In the genomic region with DNA sequence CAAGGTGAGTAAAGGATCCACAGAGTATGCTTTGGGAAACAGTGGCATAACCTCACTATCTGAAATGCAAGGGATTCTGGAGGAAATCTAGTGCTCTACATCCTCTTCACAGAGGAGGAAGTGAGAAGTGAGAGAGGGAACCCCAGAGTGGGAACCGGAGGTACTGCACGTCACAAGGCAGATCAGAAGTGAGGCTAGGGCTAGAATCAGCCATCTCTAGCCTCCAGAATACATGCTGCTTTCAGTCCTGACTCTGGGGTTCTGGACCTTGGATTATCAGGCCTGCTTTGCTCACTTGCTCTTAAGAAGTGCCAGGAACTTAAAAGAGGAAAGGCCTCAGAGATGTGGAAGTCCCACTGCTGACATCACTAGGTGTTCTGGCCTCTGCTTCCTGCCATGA, we compare ENCODE assay signal across 12 cellular contexts. TPM values are rescaled to one million over a fixed set of nuclear protein-coding genes. Genes with fewer than 3 reads are reported as not detected.
DNase-seq lines count a peak whose midpoint lies in the region; ATAC-seq and TF ChIP-seq lines count a peak whose summit lies in the region.
"Had no signal": no experiment of that assay in that cellular context is flagged by ENCODE, and none has a peak within 500 bp of the region (broad histone marks: within the 10 kb centered on the region; RNA-seq: fewer than 3 reads in every experiment).

No MANE protein-coding gene starts in this region.

- no peaks in the 10 kb centered on the region for H3K4me1 ChIP-seq in right atrium auricular region
- H3K4me1 ChIP-seq in ovary (ENCODE audit: insufficient read depth) = no peaks in the 10 kb centered on the region

- DNase-seq in Right ventricle myocardium inferior (ENCODE audit: missing footprints) = no peak
- DNase-seq in right atrium auricular region (ENCODE audit: low spot score) = no peak
- peak; percentile 65 for DNase-seq in SIG-M5 treated with dmso at 0.1 percent for 504 hours (lab: John Stamatoyannopoulos, UW; ENCODE audit: unreplicated experiment)
- DNase-seq in dermis blood vessel endothelial cell = no peak
- no peak for DNase-seq in ovary
- no peak for DNase-seq in H7
- DNase-seq in NCI-H2081 treated with DMSO at 0.1 percent for 48 hours (lab: John Stamatoyannopoulos, UW) = no peak
- DNase-seq: activated CD8-positive, alpha-beta memory T cell treated with anti-CD3 and anti-CD28 coated beads, Interleukin-2, amount 50 U/mL, for 4 hours; glutamatergic neuron had no signal

- no peak for TF ChIP-seq POLR2A in ovary (IDR thresholded peaks at IDR 0.05)

- intact Hi-C loops in Right ventricle myocardium inferior (cut with DNase I) = no loop called here
- intact Hi-C loops in ovary (cut with DNase I) = no loop called here

- H3K36me3 ChIP-seq in right atrium auricular region (no peaks in the 10 kb centered on the region), ovary (no peaks in the 10 kb centered on the region), H7 (replicated peaks; ENCODE audit: control insufficient read depth, insufficient read depth, low read length) (no peaks in the 10 kb centered on the region)

- TF ChIP-seq CTCF in right atrium auricular region (IDR thresholded peaks at IDR 0.05) (no peak), ovary (IDR thresholded peaks at IDR 0.05) (no peak)

- no peaks in the 10 kb centered on the region for H3K9me3 ChIP-seq in right atrium auricular region
- H3K9me3 ChIP-seq in ovary = no peaks in the 10 kb centered on the region

- H3K4me3 ChIP-seq in right atrium auricular region = no peak overlapping the region
- no peak overlapping the region for H3K4me3 ChIP-seq in ovary
- no peak overlapping the region for H3K4me3 ChIP-seq in H7 (ENCODE audit: insufficient read depth, low read depth, low read length)

- no peak overlapping the region for H3K27ac ChIP-seq in right atrium auricular region
- no peak overlapping the region for H3K27ac ChIP-seq in ovary

- WGBS in ovary, 3 donors = 88 to 89% (median 89%) methylated on average over 2 of the region's 2 CpGs

- ATAC-seq in Right ventricle myocardium inferior (peak; percentile 60), HG03064 (IDR thresholded peaks at IDR 0.05; ENCODE audit: low read depth, unreplicated experiment) (peak; percentile 81)

- H3K27me3 ChIP-seq in right atrium auricular region (no peaks in the 10 kb centered on the region), ovary (no peaks in the 10 kb centered on the region), H7 (ENCODE audit: control insufficient read depth, insufficient read depth, low read length) (no peaks in the 10 kb centered on the region)

- no peak for TF ChIP-seq EP300 in ovary (IDR thresholded peaks at IDR 0.05)

RNA-seq across cellular contexts. Expression of a gene that starts 25.7 kb away (rescaled TPM):
- total RNA-seq in Right ventricle myocardium inferior (6.0 TPM), right atrium auricular region (1 to 10 TPM; 8.9 to 9.8 TPM), dermis blood vessel endothelial cell (0.68 and 1.2 TPM in 2 replicates), ovary (100 to 1,000 TPM in 3 of 7 donors, 10 to 100 TPM in 4; 33.4 to 221 (median 82.2) TPM)
- polyA plus RNA-seq in ovary = 10 to 100 TPM; 21.1 to 86.1 TPM
- 0.03 and 0.37 TPM in 2 replicates for total RNA-seq in H7 (2014; rRNA removed; shearing (Covaris generic))
- polyA plus RNA-seq: IgD-negative memory B cell had no signal

RNA-seq across cellular contexts. Expression of a gene that starts 55.6 kb away (rescaled TPM):
- total RNA-seq in Right ventricle myocardium inferior = 22.3 TPM
- 10 to 100 TPM in 1 of 2 donors, 1 to 10 TPM in 1; 6.1 to 19.1 TPM for total RNA-seq in right atrium auricular region
- total RNA-seq in dermis blood vessel endothelial cell = 7.6 and 27.4 TPM in 2 replicates
- total RNA-seq in ovary = 10 to 100 TPM; 14.8 to 30.7 (median 22.9) TPM
- polyA plus RNA-seq in ovary = 10 to 100 TPM; 20.6 to 25.9 TPM
- not detected in 2 replicates for total RNA-seq in H7 (2014; rRNA removed; shearing (Covaris generic))
- total RNA-seq: myocyte had no signal
- polyA plus RNA-seq: IgD-negative memory B cell had no signal
